ENCODE assay signal across 13 cellular contexts in the genomic region with DNA sequence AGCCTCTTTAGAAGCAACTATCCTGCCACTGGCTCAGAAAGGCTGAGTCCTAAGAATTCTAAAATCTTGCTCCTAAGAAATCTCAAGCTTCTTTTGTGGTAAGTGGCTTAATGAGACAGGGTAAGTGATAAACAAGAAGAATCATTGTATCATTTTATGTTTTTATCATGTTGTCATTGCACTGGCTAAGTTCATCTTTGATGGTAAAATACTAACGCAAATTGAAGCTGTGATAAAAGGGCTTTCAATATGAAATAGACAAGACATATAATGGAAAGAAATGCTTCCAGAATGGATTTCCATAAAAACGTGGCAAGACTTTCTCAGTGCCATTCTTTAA. TPM values are rescaled to one million over a fixed set of nuclear protein-coding genes. Genes with fewer than 3 reads are reported as not detected.
DNase-seq lines count a peak whose midpoint lies in the region; ATAC-seq, FAIRE-seq and TF ChIP-seq lines count a peak whose summit lies in the region.
"Had no signal": no experiment of that assay in that cellular context is flagged by ENCODE, and none has a peak within 500 bp of the region (broad histone marks: within the 10 kb centered on the region; RNA-seq: fewer than 3 reads in every experiment).

No MANE protein-coding gene starts in this region.

- no peaks in the 10 kb centered on the region for H3K36me3 Mint-ChIP-seq in CD4-positive, CD25-positive, alpha-beta regulatory T cell
- peaks cover 10 to 20% of the 10 kb centered on the region in 2 donors for H3K36me3 Mint-ChIP-seq in CD4-positive, alpha-beta memory T cell
- peaks cover 13% of the 10 kb centered on the region for H3K36me3 Mint-ChIP-seq in activated CD4-positive, alpha-beta memory T cell treated with anti-CD3 and anti-CD28 coated beads, Interleukin-2, amount 10 ng/mL, durations not matched to agents 7 days and 5 days (ENCODE audit: low read depth)
- H3K36me3 Mint-ChIP-seq: naive B cell had no signal

- peak overlapping the region; percentile 93 for H3K27ac ChIP-seq in CD4-positive, CD25-positive, alpha-beta regulatory T cell (ENCODE audit: insufficient read depth, low read length, poor library complexity, severe bottlenecking)
- H3K27ac ChIP-seq in CD4-positive, alpha-beta memory T cell (ENCODE audit: low read depth, low read length), result peak overlapping the region; percentile 78
- peak overlapping the region; percentile 69 to 74 (median 72) for H3K27ac ChIP-seq in gastroesophageal sphincter
- H3K27ac ChIP-seq: GM23248, suprapubic skin had no signal

- TF ChIP-seq POLR2A in gastroesophageal sphincter (IDR thresholded peaks at IDR 0.05), result no peak

- peaks cover 35 to 91% (median 63%) of the 10 kb centered on the region in 4 donors for H3K4me1 Mint-ChIP-seq in CD4-positive, CD25-positive, alpha-beta regulatory T cell
- peaks cover 47 to 88% (median 62%) of the 10 kb centered on the region in 4 donors for H3K4me1 Mint-ChIP-seq in CD4-positive, alpha-beta memory T cell
- peaks cover 56% of the 10 kb centered on the region for H3K4me1 Mint-ChIP-seq in activated CD4-positive, alpha-beta memory T cell treated with anti-CD3 and anti-CD28 coated beads, Interleukin-2, amount 10 ng/mL, durations not matched to agents 7 days and 5 days

- H3K9me3 Mint-ChIP-seq in CD4-positive, CD25-positive, alpha-beta regulatory T cell, result peaks cover 0 to 3% (median 0%) of the 10 kb centered on the region in 7 donors
- peaks cover 0 to 2% (median 0%) of the 10 kb centered on the region in 8 donors for H3K9me3 Mint-ChIP-seq in CD4-positive, alpha-beta memory T cell
- H3K9me3 Mint-ChIP-seq in activated CD4-positive, alpha-beta memory T cell treated with anti-CD3 and anti-CD28 coated beads, Interleukin-2, amount 10 ng/mL, durations not matched to agents 7 days and 5 days, result peaks cover 2% of the 10 kb centered on the region
- H3K9me3 Mint-ChIP-seq: naive B cell had no signal

- H3K4me3 Mint-ChIP-seq in CD4-positive, CD25-positive, alpha-beta regulatory T cell, result peak overlapping the region; percentile 84 to 92 (median 91)
- H3K4me3 Mint-ChIP-seq in CD4-positive, alpha-beta memory T cell, result peak overlapping the region; percentile 85 to 96 (median 92)
- peak overlapping the region; percentile 68 for H3K4me3 Mint-ChIP-seq in activated CD4-positive, alpha-beta memory T cell treated with anti-CD3 and anti-CD28 coated beads, Interleukin-2, amount 10 ng/mL, durations not matched to agents 7 days and 5 days
- H3K4me3 Mint-ChIP-seq: naive B cell had no signal

- H3K27ac Mint-ChIP-seq in CD4-positive, CD25-positive, alpha-beta regulatory T cell, result peak overlapping the region; percentile 97 to 99 (median 98)
- H3K27ac Mint-ChIP-seq in CD4-positive, alpha-beta memory T cell, result peak overlapping the region; percentile 86 to 100 (median 99)
- peak overlapping the region; percentile 85 for H3K27ac Mint-ChIP-seq in activated CD4-positive, alpha-beta memory T cell treated with anti-CD3 and anti-CD28 coated beads, Interleukin-2, amount 10 ng/mL, durations not matched to agents 7 days and 5 days
- H3K27ac Mint-ChIP-seq: naive B cell, progenitor cell of endocrine pancreas had no signal

- no peak for TF ChIP-seq CTCF in gastroesophageal sphincter (IDR thresholded peaks at IDR 0.05)

- no peak for DNase-seq in CD4-positive, CD25-positive, alpha-beta regulatory T cell
- no peak for DNase-seq in CD4-positive, alpha-beta memory T cell
- no peak for DNase-seq in activated CD4-positive, alpha-beta memory T cell treated with anti-CD3 and anti-CD28 coated beads, Interleukin-2, amount 10 ng/mL, durations not matched to agents 7 days and 5 days
- DNase-seq in amniotic stem cell (lab: John Stamatoyannopoulos, UW), result no peak
- no peak for DNase-seq in RCC 7860 (ENCODE audit: low spot score)
- DNase-seq in COLO829 (ENCODE audit: low spot score), result no peak
- DNase-seq: BE2C, GM23248, naive B cell had no signal

- CTCF ChIA-PET in CD4-positive, alpha-beta memory T cell (lab: Charles Lee; ENCODE audit: partially characterized antibody), result interaction anchor here (1.1 to 2.9 kb wide), 8 partner anchors 8 to 74 kb away, joined by 3 to 14 read pairs (median 8); no protein-coding TSS in a partner anchor
- CTCF ChIA-PET in activated CD4-positive, alpha-beta memory T cell treated with anti-CD3 and anti-CD28 coated beads, Interleukin-2, amount 10 ng/mL, durations not matched to agents 7 days and 5 days (lab: Charles Lee), result interaction anchor here (0.5 to 1.6 kb wide), 3 partner anchors 74 to 1276 kb away, joined by 3 to 4 read pairs (median 4); no protein-coding TSS in a partner anchor

- no peak for TF ChIP-seq EP300 in gastroesophageal sphincter (IDR thresholded peaks at IDR 0.05)

- peak; percentile 37 to 39 for ATAC-seq in CD4-positive, CD25-positive, alpha-beta regulatory T cell (ENCODE audit: low read depth in 2 of 2)
- no peak for ATAC-seq in gastroesophageal sphincter
- ATAC-seq: K562 had no signal

- peaks cover 4% of the 10 kb centered on the region for H3K36me3 ChIP-seq in CD4-positive, CD25-positive, alpha-beta regulatory T cell (ENCODE audit: control insufficient read depth, insufficient read depth, low read length)
- peaks cover 5% of the 10 kb centered on the region for H3K36me3 ChIP-seq in CD4-positive, alpha-beta memory T cell (ENCODE audit: insufficient read depth, low read length)
- no peaks in the 10 kb centered on the region for H3K36me3 ChIP-seq in gastroesophageal sphincter
- H3K36me3 ChIP-seq: BE2C, suprapubic skin had no signal

- 36 to 38% methylated on average over 2 of the region's 2 CpGs for WGBS in gastroesophageal sphincter (ENCODE audit: low coverage in 1 of 2), 2 donors

- H3K27me3 Mint-ChIP-seq in CD4-positive, CD25-positive, alpha-beta regulatory T cell, result no peaks in the 10 kb centered on the region
- no peaks in the 10 kb centered on the region for H3K27me3 Mint-ChIP-seq in CD4-positive, alpha-beta memory T cell
- H3K27me3 Mint-ChIP-seq in activated CD4-positive, alpha-beta memory T cell treated with anti-CD3 and anti-CD28 coated beads, Interleukin-2, amount 10 ng/mL, durations not matched to agents 7 days and 5 days, result peaks cover 2% of the 10 kb centered on the region
- H3K27me3 Mint-ChIP-seq: naive B cell, progenitor cell of endocrine pancreas had no signal

- H3K27me3 ChIP-seq in CD4-positive, CD25-positive, alpha-beta regulatory T cell (ENCODE audit: control insufficient read depth, insufficient read depth, low read length), result no peaks in the 10 kb centered on the region
- H3K27me3 ChIP-seq in CD4-positive, alpha-beta memory T cell (ENCODE audit: insufficient read depth, low read length), result no peaks in the 10 kb centered on the region
- H3K27me3 ChIP-seq in gastroesophageal sphincter, result no peaks in the 10 kb centered on the region
- H3K27me3 ChIP-seq: BE2C, suprapubic skin had no signal

- intact Hi-C loops in CD4-positive, alpha-beta memory T cell (cut with micrococcal nuclease), result loop anchor here (1.0 kb wide), 3 partner anchors 8 to 23 kb away; no protein-coding TSS in a partner anchor

- H3K9me3 ChIP-seq in CD4-positive, CD25-positive, alpha-beta regulatory T cell (ENCODE audit: control insufficient read depth in 2 of 2, low read length in 2 of 2), result no peaks in the 10 kb centered on the region
- H3K9me3 ChIP-seq in CD4-positive, alpha-beta memory T cell (ENCODE audit: control insufficient read depth in 1 of 2, low read length in 2 of 2), result no peaks in the 10 kb centered on the region
- no peaks in the 10 kb centered on the region for H3K9me3 ChIP-seq in gastroesophageal sphincter
- H3K9me3 ChIP-seq: BE2C, suprapubic skin had no signal

- peak overlapping the region; percentile 93 for H3K4me3 ChIP-seq in CD4-positive, CD25-positive, alpha-beta regulatory T cell (ENCODE audit: low read depth, low read length)
- H3K4me3 ChIP-seq in CD4-positive, alpha-beta memory T cell (ENCODE audit: low read length in 2 of 2), result peak overlapping the region; percentile 38 to 70
- H3K4me3 ChIP-seq in gastroesophageal sphincter, result no peak overlapping the region
- H3K4me3 ChIP-seq: GM23248, K562, suprapubic skin had no signal

- peaks cover 93% of the 10 kb centered on the region for H3K4me1 ChIP-seq in CD4-positive, CD25-positive, alpha-beta regulatory T cell (ENCODE audit: control insufficient read depth, insufficient read depth, low read length, poor library complexity, severe bottlenecking)
- H3K4me1 ChIP-seq in CD4-positive, alpha-beta memory T cell (ENCODE audit: insufficient read depth, low read length), result peaks cover 96% of the 10 kb centered on the region
- peaks cover 5 to 35% (median 9%) of the 10 kb centered on the region in 3 donors for H3K4me1 ChIP-seq in gastroesophageal sphincter
- H3K4me1 ChIP-seq: BE2C had no signal

- no peak for FAIRE-seq in RCC 7860 (lab: Jason Lieb, UNC)
- FAIRE-seq: K562 had no signal

- POLR2A ChIA-PET in CD4-positive, alpha-beta memory T cell (lab: Charles Lee; ENCODE audit: partially characterized antibody), result interaction anchor here (0.9 to 7.6 kb wide), 14 partner anchors 9 to 122 kb away, joined by 3 to 155 read pairs (median 6); partner anchors contain the start of gene TTC39C
- POLR2A ChIA-PET in activated CD4-positive, alpha-beta memory T cell treated with anti-CD3 and anti-CD28 coated beads, Interleukin-2, amount 10 ng/mL, durations not matched to agents 7 days and 5 days (lab: Charles Lee), result interaction anchor here (0.7 to 4.1 kb wide), 11 partner anchors 7 to 164 kb away, joined by 3 to 37 read pairs (median 5); partner anchors contain the start of gene TTC39C

RNA-seq across cellular contexts. Expression of gene TTC39C, which starts 21.6 kb away (rescaled TPM):
- 274 TPM for total RNA-seq in CD4-positive, CD25-positive, alpha-beta regulatory T cell
- polyA plus RNA-seq in CD4-positive, CD25-positive, alpha-beta regulatory T cell, result 100 to 1,000 TPM; 109 to 206 (median 167) TPM
- 100 to 1,000 TPM; 168 to 180 TPM for total RNA-seq in CD4-positive, alpha-beta memory T cell
- polyA plus RNA-seq in CD4-positive, alpha-beta memory T cell, result 100 to 1,000 TPM; 134 to 165 TPM
- total RNA-seq in activated CD4-positive, alpha-beta memory T cell treated with anti-CD3 and anti-CD28 coated beads, Interleukin-2, amount 10 ng/mL, durations not matched to agents 7 days and 5 days, result 10 to 100 TPM; 94.0 to 94.4 TPM
- total RNA-seq in gastroesophageal sphincter, result 10 to 100 TPM; 20.9 to 37.7 (median 33.6) TPM

Comparison
In these comparisons a context has a peak if more than half of its experiments do, and no peak if none do; other contexts are left out.
1. H3K4me3 ChIP-seq: peak in CD4-positive, CD25-positive, alpha-beta regulatory T cell (single experiment) and CD4-positive, alpha-beta memory T cell (2 of 2); none in gastroesophageal sphincter (0 of 2).
2. Peak in every context shown above with its lines, with median percentiles within 50 percentile points of each other: H3K27ac ChIP-seq, H3K27ac Mint-ChIP-seq and H3K4me3 Mint-ChIP-seq.